In genomic region chr15:85415779-85416178, GRCh38 we compare ENCODE assay signal across 23 cellular contexts. TPM values are rescaled to one million over a fixed set of nuclear protein-coding genes. Genes with fewer than 3 reads are reported as not detected.
DNase-seq lines count a peak whose midpoint lies in the region; ATAC-seq and TF ChIP-seq lines count a peak whose summit lies in the region.
"Had no signal": no experiment of that assay in that cellular context is flagged by ENCODE, and none has a peak within 500 bp of the region (broad histone marks: within the 10 kb centered on the region; RNA-seq: fewer than 3 reads in every experiment).

No MANE protein-coding gene starts in this region.

- intact Hi-C loops in Caco-2 (cut with micrococcal nuclease; ENCODE audit: unreplicated experiment): no loop called here

- H3K9me3 ChIP-seq in mesenchymal stem cell (ENCODE audit: control insufficient read depth, low read length): no peaks in the 10 kb centered on the region
- H3K9me3 ChIP-seq in Caco-2: 0 out of 2 replicates have a peak, but pooled peaks cover 2% of the 10 kb centered on the region
- H3K9me3 ChIP-seq: adrenal gland, BE2C, MG63 had no signal

- no peaks in the 10 kb centered on the region for H3K36me3 ChIP-seq in mesenchymal stem cell (ENCODE audit: control insufficient read depth in 1 of 2, insufficient read depth in 2 of 2, low read depth in 1 of 2, low read length in 2 of 2)
- no peaks in the 10 kb centered on the region for H3K36me3 ChIP-seq in Caco-2 (ENCODE audit: control insufficient read depth, insufficient read depth, low read length)
- H3K36me3 ChIP-seq: adrenal gland, BE2C, MG63 had no signal

- no peak overlapping the region for H3K27ac ChIP-seq in mesenchymal stem cell (ENCODE audit: low read length, poor library complexity, severe bottlenecking)
- H3K27ac ChIP-seq: adrenal gland, skin epidermis had no signal

- H3K27me3 ChIP-seq in mesenchymal stem cell (ENCODE audit: control insufficient read depth in 1 of 2, insufficient read depth in 1 of 2, low read length in 2 of 2) (no peaks in the 10 kb centered on the region), Caco-2 (replicated peaks; ENCODE audit: control insufficient read depth, insufficient read depth, low read length) (no peaks in the 10 kb centered on the region)
- H3K27me3 ChIP-seq: adrenal gland, BE2C, MG63 had no signal

- H2AFZ ChIP-seq in mesenchymal stem cell (ENCODE audit: low read depth, low read length): no peak overlapping the region

- peaks cover 5% of the 10 kb centered on the region for H3K4me1 ChIP-seq in mesenchymal stem cell (ENCODE audit: control insufficient read depth, insufficient read depth, low read depth, low read length)
- peaks cover 11% of the 10 kb centered on the region; the same call in 1 of the 2 replicates for H3K4me1 ChIP-seq in Caco-2

- no peak overlapping the region for H2BK15ac ChIP-seq in mesenchymal stem cell (ENCODE audit: low read depth, poor library complexity, severe bottlenecking)

- H3K9me3 Mint-ChIP-seq in activated T-cell treated with anti-CD3 and anti-CD28 coated beads, Interleukin-2, amount 50 U/mL, for 24 hours: no peaks in the 10 kb centered on the region
- no peaks in the 10 kb centered on the region for H3K9me3 Mint-ChIP-seq in T-cell
- H3K9me3 Mint-ChIP-seq in Caco-2 (ENCODE audit: unreplicated experiment): no peaks in the 10 kb centered on the region

- H3K23ac ChIP-seq in mesenchymal stem cell (ENCODE audit: low read length in 2 of 2): no peak overlapping the region

- WGBS in mesenchymal stem cell: 30% methylated on average over 2 of the region's 2 CpGs

- H3K14ac ChIP-seq in mesenchymal stem cell (ENCODE audit: low read length in 2 of 2): no peak overlapping the region

- H2BK120ac ChIP-seq in mesenchymal stem cell (ENCODE audit: low read depth, low read length): no peak overlapping the region

- no peaks in the 10 kb centered on the region for H3K27me3 Mint-ChIP-seq in activated T-cell treated with anti-CD3 and anti-CD28 coated beads, Interleukin-2, amount 50 U/mL, for 24 hours
- H3K27me3 Mint-ChIP-seq in T-cell (no peaks in the 10 kb centered on the region), Caco-2 (ENCODE audit: insufficient read depth, unreplicated experiment) (no peaks in the 10 kb centered on the region)
- H3K27me3 Mint-ChIP-seq: brain had no signal

- H3K4me2 ChIP-seq in mesenchymal stem cell (ENCODE audit: low read length, poor library complexity, severe bottlenecking): no peak overlapping the region

- peak overlapping the region; percentile 50 for H3K27ac Mint-ChIP-seq in activated T-cell treated with anti-CD3 and anti-CD28 coated beads, Interleukin-2, amount 50 U/mL, for 24 hours
- H3K27ac Mint-ChIP-seq in T-cell (peak overlapping the region; percentile 0 to 41), Caco-2 (ENCODE audit: unreplicated experiment) (no peak overlapping the region)
- H3K27ac Mint-ChIP-seq: brain, WTC11 had no signal

- BruUV-seq in Caco-2 (replicated peaks; lab: Mats Ljungman, UMichigan): no TSS peak

- H4K91ac ChIP-seq in mesenchymal stem cell (ENCODE audit: low read length): no peak overlapping the region

- no peak overlapping the region for H3K4me3 Mint-ChIP-seq in activated T-cell treated with anti-CD3 and anti-CD28 coated beads, Interleukin-2, amount 50 U/mL, for 24 hours
- H3K4me3 Mint-ChIP-seq in T-cell: no peak overlapping the region
- H3K4me3 Mint-ChIP-seq in Caco-2 (ENCODE audit: unreplicated experiment): no peak overlapping the region
- H3K4me3 Mint-ChIP-seq: brain, WTC11 had no signal

- H3K36me3 Mint-ChIP-seq in activated T-cell treated with anti-CD3 and anti-CD28 coated beads, Interleukin-2, amount 50 U/mL, for 24 hours (ENCODE audit: low read depth): peaks cover 13% of the 10 kb centered on the region
- peaks cover 5% of the 10 kb centered on the region for H3K36me3 Mint-ChIP-seq in T-cell
- H3K36me3 Mint-ChIP-seq in Caco-2 (ENCODE audit: insufficient read depth, unreplicated experiment): peaks cover 14% of the 10 kb centered on the region
- H3K36me3 Mint-ChIP-seq: WTC11 had no signal

- H3K18ac ChIP-seq in mesenchymal stem cell (ENCODE audit: low read depth in 1 of 2, low read length in 2 of 2): no peak overlapping the region

- peaks cover 87% of the 10 kb centered on the region for H3K4me1 Mint-ChIP-seq in activated T-cell treated with anti-CD3 and anti-CD28 coated beads, Interleukin-2, amount 50 U/mL, for 24 hours (ENCODE audit: low read depth)
- peaks cover 72 to 82% (median 80%) of the 10 kb centered on the region in 3 donors for H3K4me1 Mint-ChIP-seq in T-cell
- H3K4me1 Mint-ChIP-seq in Caco-2 (ENCODE audit: low read depth, unreplicated experiment): peaks cover 33% of the 10 kb centered on the region

- H2BK12ac ChIP-seq in mesenchymal stem cell (ENCODE audit: low read length in 2 of 2): no peak overlapping the region

- H3K4me3 ChIP-seq in mesenchymal stem cell (ENCODE audit: insufficient read depth in 1 of 2, low read depth in 1 of 2, low read length in 2 of 2): no peak overlapping the region
- no peak overlapping the region for H3K4me3 ChIP-seq in Caco-2 (ENCODE audit: low read depth, low read length)
- H3K4me3 ChIP-seq: adrenal gland, MG63, skin epidermis had no signal

- POLR2A ChIA-PET in T-cell (lab: Charles Lee): interaction anchor here (0.5 to 0.6 kb wide), 3 partner anchors 10 to 35 kb away, joined by 3 to 4 read pairs (median 3); partner anchors contain the start of gene AKAP13 (in 1 of the 2)
- POLR2A ChIA-PET in Caco-2 (lab: Charles Lee): no interaction called here

- TF ChIP-seq CTCF in Caco-2 (IDR thresholded peaks at IDR 0.05; ENCODE audit: insufficient read depth in 1 of 2, low read depth in 1 of 2, low read length in 1 of 2, severe bottlenecking in 1 of 2, unreplicated experiment in 1 of 2): no peak

- no peak overlapping the region for H4K8ac ChIP-seq in mesenchymal stem cell (ENCODE audit: low read length)

- H2BK5ac ChIP-seq in mesenchymal stem cell (ENCODE audit: low read depth, low read length, poor library complexity, severe bottlenecking): no peak overlapping the region

- H3K79me1 ChIP-seq in mesenchymal stem cell (replicated peaks; ENCODE audit: low read length, poor library complexity, severe bottlenecking): no peaks in the 10 kb centered on the region

- CTCF ChIA-PET in T-cell (lab: Charles Lee) (interaction anchor here (0.6 to 5.2 kb wide), 6 partner anchors 8 to 120 kb away, joined by 3 to 61 read pairs (median 9); no protein-coding TSS in a partner anchor), Caco-2 (lab: Charles Lee) (interaction anchor here (0.6 kb wide), 1 partner anchor 12 kb away, joined by 3 read pairs; no protein-coding TSS in a partner anchor)

- H3K9ac ChIP-seq in mesenchymal stem cell (ENCODE audit: low read length): no peak overlapping the region

- H3K4ac ChIP-seq in mesenchymal stem cell (ENCODE audit: low read depth in 1 of 2, low read length in 2 of 2): no peak overlapping the region

- no peak for DNase-seq in activated T-cell treated with anti-CD3 and anti-CD28 coated beads, Interleukin-2, amount 50 U/mL, for 24 hours
- DNase-seq in activated T-cell treated with anti-CD3 and anti-CD28 coated beads, Interleukin-2, amount 50 U/mL, for 1 hour: no peak
- DNase-seq in HCEC 1CT: peak; percentile 71
- DNase-seq in T-cell: no peak
- peak; percentile 46 for DNase-seq in mesenchymal stem cell
- no peak for DNase-seq in Caco-2
- no peak for DNase-seq in COLO668 (lab: John Stamatoyannopoulos, UW; ENCODE audit: unreplicated experiment)
- DNase-seq: activated CD4-positive, alpha-beta T cell treated with anti-CD3 and anti-CD28 coated beads, Interleukin-2, amount 50 U/mL, for 48 hours; activated CD8-positive, alpha-beta memory T cell treated with anti-CD3 and anti-CD28 coated beads, Interleukin-2, amount 50 U/mL, for 4 hours; activated effector memory CD4-positive, alpha-beta T cell treated with anti-CD3 and anti-CD28 coated beads, Interleukin-2, amount 50 U/mL, for 16 hours; adrenal gland; BE2C; head of caudate nucleus; MG63; NCI-H1417 treated with DMSO at 0.1 percent for 48 hours; NCI-H2081 treated with DMSO at 0.1 percent for 48 hours; NCI-H345; substantia nigra; T-helper 9 cell had no signal

- no peak for ATAC-seq in T-cell (replicated peaks in 1 of 4)
- no peak for ATAC-seq in GM18511 (IDR thresholded peaks at IDR 0.05; ENCODE audit: unreplicated experiment)
- ATAC-seq: WTC11 had no signal

- no peak overlapping the region for H2AK5ac ChIP-seq in mesenchymal stem cell (ENCODE audit: low read length, severe bottlenecking)

RNA-seq across cellular contexts. Expression of gene AKAP13, which starts 35.4 kb away (rescaled TPM):
- total RNA-seq in T-cell (100 to 1,000 TPM; 232 to 391 (median 281) TPM), Caco-2 (2022) (48.3 and 49.6 TPM in 2 replicates)
- polyA plus RNA-seq in mesenchymal stem cell (2013, experiment 1 of 2): 16.4 TPM
- 15.2 TPM for polyA plus RNA-seq in mesenchymal stem cell (2013, experiment 2 of 2)

Comparison
In these comparisons a context has a peak if more than half of its experiments do, and no peak if none do; other contexts are left out.
1. DNase-seq: peak in HCEC 1CT (single experiment) and mesenchymal stem cell (single experiment); none in activated T-cell treated with anti-CD3 and anti-CD28 coated beads, Interleukin-2, amount 50 U/mL, for 24 hours (single experiment), activated T-cell treated with anti-CD3 and anti-CD28 coated beads, Interleukin-2, amount 50 U/mL, for 1 hour (single experiment), T-cell (0 of 34), Caco-2 (0 of 2) and COLO668 (single experiment).